In genomic region chr5:151740958-151741373, GRCh38 we compare ENCODE assay signal across 8 cellular contexts. TPM values are rescaled to one million over a fixed set of nuclear protein-coding genes. Genes with fewer than 3 reads are reported as not detected.
A peak's percentile ranks its signal among the peaks of the same experiment; 100 is the strongest.
DNase-seq lines count a peak whose midpoint lies in the region; ATAC-seq and TF ChIP-seq lines count a peak whose summit lies in the region.

No MANE protein-coding gene starts in this region.

- peak overlapping the region; percentile 81 for H3K4me2 ChIP-seq in osteoblast (ENCODE audit: insufficient read depth, low read length)

- H3K27ac ChIP-seq in breast epithelium (peak overlapping the region; percentile 12 to 71), osteoblast (ENCODE audit: low read depth, low read length) (peak overlapping the region; percentile 98)

- H3K4me1 ChIP-seq in breast epithelium (peaks cover 0 to 5% of the 10 kb centered on the region in 2 donors), osteoblast (ENCODE audit: insufficient read depth, low read length) (peaks cover 72% of the 10 kb centered on the region)

- no peak overlapping the region for H2AFZ ChIP-seq in osteoblast (ENCODE audit: low read length)

- TF ChIP-seq CTCF in breast epithelium (IDR thresholded peaks at IDR 0.05) (no peak), osteoblast (IDR thresholded peaks at IDR 0.05; ENCODE audit: extremely low read depth, low read depth, low read length) (peak; percentile 1)

- no peaks in the 10 kb centered on the region for H4K20me1 ChIP-seq in osteoblast (ENCODE audit: insufficient read depth, low read length)

- H3K4me3 ChIP-seq in breast epithelium (no peak overlapping the region), osteoblast (ENCODE audit: insufficient read depth, low read length) (peak overlapping the region; percentile 49)

- intact Hi-C loops in breast epithelium (cut with DNase I; ENCODE audit: low total_unique reads), result loop anchor here (5.0 kb wide), 1 partner anchor 79 kb away; no protein-coding TSS in a partner anchor

- no peaks in the 10 kb centered on the region for H3K9me3 ChIP-seq in breast epithelium
- no peaks in the 10 kb centered on the region for H3K9me3 ChIP-seq in osteoblast (ENCODE audit: low read depth, low read length)

- no peaks in the 10 kb centered on the region for H3K36me3 ChIP-seq in breast epithelium
- H3K36me3 ChIP-seq in osteoblast (ENCODE audit: insufficient read depth, low read length), result peaks cover 13% of the 10 kb centered on the region

- no peak for DNase-seq in breast epithelium (ENCODE audit: low spot score in 2 of 2)
- peak; percentile 60 for DNase-seq in osteoblast (ENCODE audit: insufficient read length, low spot score, missing footprints)
- DNase-seq in GM19238 (ENCODE audit: insufficient read length, low spot score), result no peak
- no peak for DNase-seq in DMS79 (lab: John Stamatoyannopoulos, UW)
- DNase-seq in NCI-H1694 (lab: John Stamatoyannopoulos, UW), result no peak

- no peaks in the 10 kb centered on the region for H3K79me2 ChIP-seq in osteoblast (ENCODE audit: insufficient read depth, low read length)

- peak; percentile 10 for ATAC-seq in GM18519 (IDR thresholded peaks at IDR 0.05; ENCODE audit: low FRiP score, unreplicated experiment)
- ATAC-seq in HG03045 (IDR thresholded peaks at IDR 0.05; ENCODE audit: unreplicated experiment), result peak; percentile 14
- no peak for ATAC-seq in HG03469 (IDR thresholded peaks at IDR 0.05; ENCODE audit: unreplicated experiment)

- H3K27me3 ChIP-seq in breast epithelium (no peaks in the 10 kb centered on the region), osteoblast (ENCODE audit: insufficient read depth, low read length) (no peaks in the 10 kb centered on the region)

- TF ChIP-seq POLR2A in breast epithelium (IDR thresholded peaks at IDR 0.05), result no peak

RNA-seq across cellular contexts. Expression of gene ATOX1, which starts 17.5 kb away (rescaled TPM):
- 100 to 1,000 TPM; 119 to 138 (median 120) TPM for total RNA-seq in breast epithelium
- total RNA-seq in osteoblast, result 52.8 and 54.2 TPM in 2 replicates

RNA-seq across cellular contexts. Expression of gene G3BP1, which starts 30.8 kb away (rescaled TPM):
- total RNA-seq in breast epithelium, result 100 to 1,000 TPM in 2 of 3 donors, 10 to 100 TPM in 1; 98.6 to 128 (median 107) TPM
- 121 and 145 TPM in 2 replicates for total RNA-seq in osteoblast

RNA-seq across cellular contexts. Expression of gene SPARC, which starts 54.3 kb away (rescaled TPM):
- total RNA-seq in breast epithelium, result 1,000 to 10,000 TPM in 1 of 3 donors, 100 to 1,000 TPM in 2; 220 to 2,507 (median 295) TPM
- total RNA-seq in osteoblast, result 4,046 and 4,600 TPM in 2 replicates
